Comparison of ENCODE assay signal across 1 cellular context in genomic region chr6:143501851-143502250, GRCh38.
TF ChIP-seq lines count a peak whose summit lies in the region.

No MANE protein-coding gene starts in this region.

TF ChIP-seq in HepG2, 621 proteins besides CTCF, POLR2A, EP300 and RAD21:
- TF ChIP-seq ZBTB10 (CRISPR knock-in tag; IDR thresholded peaks at IDR 0.05; ENCODE audit: borderline replicate concordance), result no peak
- TF ChIP-seq STAG1 (CRISPR knock-in tag; IDR thresholded peaks at IDR 0.05), result peak; percentile 41
TF ChIP-seq in HepG2: peak in this region for 1.
